ENCODE assay signal across 1 cellular context in the genomic region with DNA sequence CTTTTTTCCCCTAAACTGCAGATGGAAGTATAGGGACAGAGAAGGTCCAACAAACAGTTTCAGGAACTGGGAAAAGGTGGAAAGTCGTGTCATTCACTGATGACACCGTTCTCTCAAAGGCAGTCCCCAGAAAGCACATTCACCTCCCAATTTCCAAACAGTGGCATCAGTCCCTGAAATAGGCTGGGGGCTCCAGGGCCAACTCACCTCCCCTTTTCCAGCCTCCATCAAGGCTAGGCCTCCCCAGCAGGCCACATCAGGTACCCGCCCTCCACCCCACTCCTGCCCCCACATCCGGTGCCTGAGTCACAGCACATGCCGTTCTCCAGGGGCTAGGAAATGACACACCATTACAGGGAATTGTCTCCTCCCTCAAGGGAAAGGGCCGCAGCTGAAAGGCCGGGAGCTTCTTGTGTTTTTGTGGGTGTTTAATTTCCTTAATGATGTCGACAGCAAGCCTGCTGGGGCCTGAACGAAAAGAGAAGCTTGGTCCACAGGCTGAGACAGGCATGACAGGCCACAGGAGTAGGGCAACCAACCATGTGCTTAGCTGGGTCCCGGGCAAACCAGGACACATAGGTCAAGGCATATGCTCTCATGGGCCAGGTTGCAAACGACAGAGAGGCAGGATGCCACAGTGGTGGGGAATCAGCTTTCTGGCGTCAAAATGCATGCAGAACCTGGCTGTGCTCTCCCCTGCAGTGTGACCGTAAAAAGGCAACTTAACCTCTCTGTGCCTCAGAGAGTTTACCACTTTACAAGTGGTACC.
A peak's percentile ranks its signal among the peaks of the same experiment; 100 is the strongest.
TF ChIP-seq lines count a peak whose summit lies in the region.

No MANE protein-coding gene starts in this region.

TF ChIP-seq in K562, 482 proteins besides CTCF, POLR2A, EP300 and RAD21 (continued from another document):
- peak; percentile 69 to 86 for TF ChIP-seq MNT (conservative IDR thresholded peaks at IDR 0.05)
- no peak for TF ChIP-seq KAT2B (IDR thresholded peaks at IDR 0.05; ENCODE audit: low read depth, low read length)
- peak; percentile 64 for TF ChIP-seq NFE2 (IDR thresholded peaks at IDR 0.05; ENCODE audit: low read depth)
- TF ChIP-seq, protein P1, sequence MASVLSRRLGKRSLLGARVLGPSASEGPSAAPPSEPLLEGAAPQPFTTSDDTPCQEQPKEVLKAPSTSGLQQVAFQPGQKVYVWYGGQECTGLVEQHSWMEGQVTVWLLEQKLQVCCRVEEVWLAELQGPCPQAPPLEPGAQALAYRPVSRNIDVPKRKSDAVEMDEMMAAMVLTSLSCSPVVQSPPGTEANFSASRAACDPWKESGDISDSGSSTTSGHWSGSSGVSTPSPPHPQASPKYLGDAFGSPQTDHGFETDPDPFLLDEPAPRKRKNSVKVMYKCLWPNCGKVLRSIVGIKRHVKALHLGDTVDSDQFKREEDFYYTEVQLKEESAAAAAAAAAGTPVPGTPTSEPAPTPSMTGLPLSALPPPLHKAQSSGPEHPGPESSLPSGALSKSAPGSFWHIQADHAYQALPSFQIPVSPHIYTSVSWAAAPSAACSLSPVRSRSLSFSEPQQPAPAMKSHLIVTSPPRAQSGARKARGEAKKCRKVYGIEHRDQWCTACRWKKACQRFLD (CRISPR knock-in tag; IDR thresholded peaks at IDR 0.05) = peak; percentile 67; the same call in 1 of the 2 replicates
- TF ChIP-seq ETV5 (CRISPR knock-in tag; IDR thresholded peaks at IDR 0.05; ENCODE audit: low read depth) = peak; percentile 99
- TF ChIP-seq ZNF239 (CRISPR knock-in tag; IDR thresholded peaks at IDR 0.05) = peak; percentile 58
- peak; percentile 41 for TF ChIP-seq ETS2 (tag; IDR thresholded peaks at IDR 0.05; ENCODE audit: borderline replicate concordance, poor library complexity, severe bottlenecking)
- TF ChIP-seq SNRNP70 (optimal IDR thresholded peaks at IDR 0.05; ENCODE audit: low read depth, low read length) = no peak
- TF ChIP-seq, protein P2, sequence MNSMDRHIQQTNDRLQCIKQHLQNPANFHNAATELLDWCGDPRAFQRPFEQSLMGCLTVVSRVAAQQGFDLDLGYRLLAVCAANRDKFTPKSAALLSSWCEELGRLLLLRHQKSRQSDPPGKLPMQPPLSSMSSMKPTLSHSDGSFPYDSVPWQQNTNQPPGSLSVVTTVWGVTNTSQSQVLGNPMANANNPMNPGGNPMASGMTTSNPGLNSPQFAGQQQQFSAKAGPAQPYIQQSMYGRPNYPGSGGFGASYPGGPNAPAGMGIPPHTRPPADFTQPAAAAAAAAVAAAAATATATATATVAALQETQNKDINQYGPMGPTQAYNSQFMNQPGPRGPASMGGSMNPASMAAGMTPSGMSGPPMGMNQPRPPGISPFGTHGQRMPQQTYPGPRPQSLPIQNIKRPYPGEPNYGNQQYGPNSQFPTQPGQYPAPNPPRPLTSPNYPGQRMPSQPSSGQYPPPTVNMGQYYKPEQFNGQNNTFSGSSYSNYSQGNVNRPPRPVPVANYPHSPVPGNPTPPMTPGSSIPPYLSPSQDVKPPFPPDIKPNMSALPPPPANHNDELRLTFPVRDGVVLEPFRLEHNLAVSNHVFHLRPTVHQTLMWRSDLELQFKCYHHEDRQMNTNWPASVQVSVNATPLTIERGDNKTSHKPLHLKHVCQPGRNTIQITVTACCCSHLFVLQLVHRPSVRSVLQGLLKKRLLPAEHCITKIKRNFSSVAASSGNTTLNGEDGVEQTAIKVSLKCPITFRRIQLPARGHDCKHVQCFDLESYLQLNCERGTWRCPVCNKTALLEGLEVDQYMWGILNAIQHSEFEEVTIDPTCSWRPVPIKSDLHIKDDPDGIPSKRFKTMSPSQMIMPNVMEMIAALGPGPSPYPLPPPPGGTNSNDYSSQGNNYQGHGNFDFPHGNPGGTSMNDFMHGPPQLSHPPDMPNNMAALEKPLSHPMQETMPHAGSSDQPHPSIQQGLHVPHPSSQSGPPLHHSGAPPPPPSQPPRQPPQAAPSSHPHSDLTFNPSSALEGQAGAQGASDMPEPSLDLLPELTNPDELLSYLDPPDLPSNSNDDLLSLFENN (IDR thresholded peaks at IDR 0.05; ENCODE audit: low read depth in 2 of 2, low read length in 2 of 2) = 0 out of 4 replicates have a peak, but pooled peaks of 1 of the 2 experiments have one; percentile 38
- 0 out of 2 replicates have a peak, but pooled peaks have one; percentile 16 for TF ChIP-seq BCOR (IDR thresholded peaks at IDR 0.05)
- TF ChIP-seq BHLHE40 (IDR thresholded peaks at IDR 0.05; ENCODE audit: low read length) = peak; percentile 80
